In the genomic region with DNA sequence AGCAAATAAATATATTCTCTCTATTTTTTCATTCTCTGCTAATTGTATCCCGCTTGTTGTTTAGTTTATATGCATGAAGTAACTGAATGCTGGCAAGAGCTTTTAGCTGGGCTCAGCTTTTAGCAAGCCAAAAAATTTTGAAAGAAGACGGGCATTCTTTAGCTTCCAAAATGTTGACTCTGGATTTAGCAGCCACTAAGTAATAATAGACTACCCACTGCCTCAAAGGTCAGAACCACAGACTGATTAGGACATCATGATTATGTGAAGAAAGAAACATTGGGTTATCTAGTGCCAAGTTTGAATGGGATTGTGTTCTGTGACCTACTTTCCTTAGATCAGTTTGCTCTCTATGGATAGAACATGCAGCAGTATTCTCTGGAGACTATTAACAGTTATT, we compare ENCODE assay signal across 23 cellular contexts.
DNase-seq lines count a peak whose midpoint lies in the region; ATAC-seq and TF ChIP-seq lines count a peak whose summit lies in the region.
"Had no signal": no experiment of that assay in that cellular context is flagged by ENCODE, and none has a peak within 500 bp of the region (broad histone marks: within the 10 kb centered on the region; RNA-seq: fewer than 3 reads in every experiment).

No MANE protein-coding gene starts in this region.

- H3K36me3 ChIP-seq in smooth muscle cell (ENCODE audit: low read depth) = no peaks in the 10 kb centered on the region
- H3K36me3 ChIP-seq: BLaER1 treated with 17β-estradiol and CSF1 and Interleukin-3, amounts not matched to agents 10 nM and 100 nM; esophagus muscularis mucosa; HAP-1; Peyer's patch; tibial nerve had no signal

- 35% methylated on average over 2 of the region's 2 CpGs for WGBS in right cardiac atrium
- WGBS in smooth muscle cell (ENCODE audit: low lambda C conversion rate) = 55% methylated on average over 2 of the region's 2 CpGs

- intact Hi-C loops in right cardiac atrium (cut with DNase I) = no loop called here

- H2AFZ ChIP-seq in smooth muscle cell (ENCODE audit: low read depth) = peak overlapping the region; percentile 16

- H3K4me2 ChIP-seq in smooth muscle cell = no peak overlapping the region
- H3K4me2 ChIP-seq: BLaER1 treated with 17β-estradiol and CSF1 and Interleukin-3, amounts not matched to agents 10 nM and 100 nM had no signal

- no peaks in the 10 kb centered on the region for H3K79me2 ChIP-seq in smooth muscle cell (ENCODE audit: low read depth)

- no peak overlapping the region for H3K4me3 ChIP-seq in right cardiac atrium (ENCODE audit: low read length)
- H3K4me3 ChIP-seq in smooth muscle cell = no peak overlapping the region
- H3K4me3 ChIP-seq: BLaER1 treated with 17β-estradiol and CSF1 and Interleukin-3, amounts not matched to agents 10 nM and 100 nM; breast epithelium; esophagus muscularis mucosa; HAP-1; Peyer's patch; tibial nerve had no signal

- peak overlapping the region; percentile 39 for H3K27ac ChIP-seq in caudate nucleus (ENCODE audit: low read depth, low read length)
- no peak overlapping the region for H3K27ac ChIP-seq in right cardiac atrium (ENCODE audit: low read length)
- H3K27ac ChIP-seq in smooth muscle cell (ENCODE audit: low read depth) = no peak overlapping the region
- H3K27ac ChIP-seq: BLaER1 treated with 17β-estradiol and CSF1 and Interleukin-3, amounts not matched to agents 10 nM and 100 nM; breast epithelium; esophagus muscularis mucosa; Peyer's patch; tibial nerve had no signal

- ATAC-seq in right cardiac atrium (peak; percentile 77 to 82), GM18517 (IDR thresholded peaks at IDR 0.05; ENCODE audit: unreplicated experiment) (no peak), HG03280 (IDR thresholded peaks at IDR 0.05; ENCODE audit: unreplicated experiment) (no peak), HG02623 (IDR thresholded peaks at IDR 0.05; ENCODE audit: unreplicated experiment) (no peak)
- ATAC-seq: activated naive CD4-positive, alpha-beta T cell treated with anti-CD3 and anti-CD28 coated beads, Interleukin-2, amount 50 U/mL, for 72 hours; SK-N-SH treated with all-trans-retinoic acid at 6 μM for 48 hours; stimulated activated effector memory CD8-positive, alpha-beta T cell treated with anti-CD3 and anti-CD28 coated beads, Interleukin-12 subunit alpha, Interleukin-12 subunit beta, amount 100 ng/mL, for 72 hours had no signal

- H3K9me3 ChIP-seq in right cardiac atrium (ENCODE audit: control insufficient read depth, low read length) (no peaks in the 10 kb centered on the region), smooth muscle cell (replicated peaks; ENCODE audit: low read depth) (no peaks in the 10 kb centered on the region)
- H3K9me3 ChIP-seq: breast epithelium, esophagus muscularis mucosa, HAP-1, Peyer's patch, tibial nerve had no signal

- H4K20me1 ChIP-seq in smooth muscle cell (ENCODE audit: low read depth) = no peaks in the 10 kb centered on the region
- H4K20me1 ChIP-seq: BLaER1 treated with 17β-estradiol and CSF1 and Interleukin-3, amounts not matched to agents 10 nM and 100 nM had no signal

- H3F3A ChIP-seq in smooth muscle cell (ENCODE audit: low read depth) = no peaks in the 10 kb centered on the region

- H3K9ac ChIP-seq in smooth muscle cell (ENCODE audit: low read depth) = no peak overlapping the region
- H3K9ac ChIP-seq: BLaER1 treated with 17β-estradiol and CSF1 and Interleukin-3, amounts not matched to agents 10 nM and 100 nM had no signal

- H3K4me1 ChIP-seq in right cardiac atrium (ENCODE audit: control insufficient read depth, insufficient read depth, low read length) = no peaks in the 10 kb centered on the region
- H3K4me1 ChIP-seq in smooth muscle cell (ENCODE audit: low read depth) = peaks cover 5% of the 10 kb centered on the region
- H3K4me1 ChIP-seq: breast epithelium, HAP-1, Peyer's patch had no signal

- no peak for TF ChIP-seq CTCF in smooth muscle cell (IDR thresholded peaks at IDR 0.05; ENCODE audit: borderline replicate concordance, insufficient read depth, poor library complexity, severe bottlenecking)

- no peaks in the 10 kb centered on the region for H3K27me3 ChIP-seq in right cardiac atrium (ENCODE audit: control insufficient read depth, insufficient read depth)
- no peaks in the 10 kb centered on the region for H3K27me3 ChIP-seq in smooth muscle cell (ENCODE audit: low read depth)
- H3K27me3 ChIP-seq: BLaER1 treated with 17β-estradiol and CSF1 and Interleukin-3, amounts not matched to agents 10 nM and 100 nM; breast epithelium; esophagus muscularis mucosa; Peyer's patch; tibial nerve had no signal

- DNase-seq in HCEC 1CT (peak; percentile 9), caudate nucleus (lab: John Stamatoyannopoulos, UW) (no peak), right cardiac atrium (no peak), smooth muscle cell (lab: John Stamatoyannopoulos, UW; ENCODE audit: unreplicated experiment) (no peak), DMS53 (lab: John Stamatoyannopoulos, UW) (no peak)
- DNase-seq: activated CD4-positive, alpha-beta T cell treated with anti-CD3 and anti-CD28 coated beads for 4 hours; DMS 273 treated with DMSO at 0.1 percent for 48 hours; effector CD4-positive, alpha-beta T cell; NCI-H1436 treated with DMSO at 0.1 percent for 48 hours; NCI-H2171 treated with DMSO at 0.1 percent for 48 hours; NCI-H774; Peyer's patch had no signal

Comparison
In these comparisons a context has a peak if more than half of its experiments do, and no peak if none do; other contexts are left out.
1. ATAC-seq: peak in right cardiac atrium (2 of 2); none in GM18517 (single experiment), HG03280 (single experiment) and HG02623 (single experiment).